10 cellular contexts compared by ENCODE assay signal in the genomic region with DNA sequence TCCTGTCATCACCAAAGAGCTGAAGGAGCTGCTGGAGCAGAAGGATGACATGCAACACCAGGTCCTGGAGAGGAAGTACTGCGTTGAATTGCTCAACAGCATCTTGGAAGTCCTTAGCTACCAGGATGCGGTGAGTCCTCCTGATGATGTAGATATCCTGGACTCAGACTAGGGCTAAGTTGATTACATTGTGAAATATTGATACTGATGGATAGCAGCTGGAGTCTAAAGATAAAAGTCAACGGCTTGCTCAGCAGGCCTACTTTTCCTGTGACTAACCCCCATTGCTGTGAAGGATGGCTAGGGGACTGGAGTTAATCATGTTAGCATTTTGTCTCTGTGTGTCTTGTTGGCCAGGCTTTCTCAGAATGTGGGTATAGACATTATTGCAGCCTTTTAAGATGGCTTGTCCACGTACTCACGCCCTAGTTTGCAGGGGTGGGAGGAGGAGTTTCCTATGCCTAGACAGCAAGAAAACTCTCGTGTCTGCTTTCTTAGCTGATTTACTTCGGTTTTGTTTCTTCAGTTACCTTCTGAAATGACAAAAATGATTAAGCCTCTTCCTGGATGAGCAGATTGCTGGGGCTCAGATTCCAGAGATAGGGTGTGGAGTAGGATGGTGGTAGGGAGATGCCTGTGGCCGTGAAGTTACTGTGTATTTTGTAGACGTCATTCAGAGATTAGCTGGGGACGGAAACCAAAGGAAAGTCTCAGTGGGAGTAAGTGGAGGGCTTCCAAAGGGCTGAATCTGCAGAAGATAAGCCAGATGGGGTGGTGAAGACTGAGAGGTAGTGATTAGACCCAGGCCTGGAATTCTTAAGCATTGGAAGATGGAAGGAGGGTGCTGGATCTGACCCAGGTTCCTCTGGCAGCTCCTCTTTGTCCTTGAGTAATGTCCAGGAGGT.
A peak's percentile ranks its signal among the peaks of the same experiment; 100 is the strongest.
DNase-seq lines count a peak whose midpoint lies in the region; ATAC-seq and TF ChIP-seq lines count a peak whose summit lies in the region.
"Had no signal": no experiment of that assay in that cellular context is flagged by ENCODE, and none has a peak within 500 bp of the region (broad histone marks: within the 10 kb centered on the region; RNA-seq: fewer than 3 reads in every experiment).

No MANE protein-coding gene starts in this region.

- H3K4me1 ChIP-seq in Caco-2 (peaks cover 34% of the 10 kb centered on the region), neutrophil (ENCODE audit: control insufficient read depth in 1 of 2, insufficient read depth in 1 of 2, low read depth in 1 of 2, low read length in 1 of 2) (peaks cover 33 to 43% of the 10 kb centered on the region in 2 experiments)

- H3K36me3 ChIP-seq in Caco-2 (ENCODE audit: control insufficient read depth, insufficient read depth, low read length), result no peaks in the 10 kb centered on the region
- H3K36me3 ChIP-seq in neutrophil, result peaks cover 37% of the 10 kb centered on the region

- H3K4me3 ChIP-seq in Caco-2 (ENCODE audit: low read depth, low read length), result no peak overlapping the region
- no peak overlapping the region for H3K4me3 ChIP-seq in neutrophil (ENCODE audit: low read depth in 1 of 2, low read length in 1 of 2)

- H3K9me3 ChIP-seq in Caco-2 (no peaks in the 10 kb centered on the region), neutrophil (no peaks in the 10 kb centered on the region)

- no peaks in the 10 kb centered on the region for H3K9me3 Mint-ChIP-seq in Caco-2 (ENCODE audit: unreplicated experiment)
- no peaks in the 10 kb centered on the region for H3K9me3 Mint-ChIP-seq in dendritic cell treated with granulocyte-macrophage colony-stimulating factor and Interleukin-4, amounts not matched to agents 40 ng/mL and 50 ng/mL, for 4 days
- H3K9me3 Mint-ChIP-seq: activated naive CD8-positive, alpha-beta T cell treated with anti-CD3 and anti-CD28 coated beads for 36 hours had no signal

- H3K27me3 ChIP-seq in Caco-2 (replicated peaks; ENCODE audit: control insufficient read depth, insufficient read depth, low read length), result no peaks in the 10 kb centered on the region
- no peaks in the 10 kb centered on the region for H3K27me3 ChIP-seq in neutrophil

- BruUV-seq in Caco-2 (replicated peaks; lab: Mats Ljungman, UMichigan), result no TSS peak

- H3K36me3 Mint-ChIP-seq in Caco-2 (ENCODE audit: insufficient read depth, unreplicated experiment), result no peaks in the 10 kb centered on the region
- H3K36me3 Mint-ChIP-seq in dendritic cell treated with granulocyte-macrophage colony-stimulating factor and Interleukin-4, amounts not matched to agents 40 ng/mL and 50 ng/mL, for 4 days (ENCODE audit: low read depth), result peaks cover 90% of the 10 kb centered on the region

- DNase-seq in Caco-2 (no peak), OCI-M1 (lab: John Stamatoyannopoulos, UW) (peak; percentile 94), HT-29 (ENCODE audit: low spot score) (no peak), GDM1 (lab: John Stamatoyannopoulos, UW) (no peak)
- no peak for DNase-seq in stimulated activated CD4-positive, alpha-beta T cell treated with anti-CD3 and anti-CD28 coated beads, Interleukin-4, amount 100 ng/mL, for 4 hours
- DNase-seq: activated naive CD8-positive, alpha-beta T cell treated with anti-CD3 and anti-CD28 coated beads for 36 hours; RPMI8226 had no signal

- H3K4me3 Mint-ChIP-seq in Caco-2 (ENCODE audit: unreplicated experiment), result no peak overlapping the region
- H3K4me3 Mint-ChIP-seq in dendritic cell treated with granulocyte-macrophage colony-stimulating factor and Interleukin-4, amounts not matched to agents 40 ng/mL and 50 ng/mL, for 4 days, result no peak overlapping the region
- H3K4me3 Mint-ChIP-seq: activated naive CD8-positive, alpha-beta T cell treated with anti-CD3 and anti-CD28 coated beads for 36 hours had no signal

- CTCF ChIA-PET in Caco-2 (lab: Charles Lee), result no interaction called here

- POLR2A ChIA-PET in Caco-2 (lab: Charles Lee), result no interaction called here

- TF ChIP-seq CTCF in Caco-2 (IDR thresholded peaks at IDR 0.05; ENCODE audit: insufficient read depth in 1 of 2, low read depth in 1 of 2, low read length in 1 of 2, severe bottlenecking in 1 of 2, unreplicated experiment in 1 of 2), result no peak
- TF ChIP-seq CTCF in neutrophil (IDR thresholded peaks at IDR 0.05), result no peak

- peak overlapping the region; percentile 43 for H3K27ac Mint-ChIP-seq in Caco-2 (ENCODE audit: unreplicated experiment)
- peak overlapping the region; percentile 50 for H3K27ac Mint-ChIP-seq in dendritic cell treated with granulocyte-macrophage colony-stimulating factor and Interleukin-4, amounts not matched to agents 40 ng/mL and 50 ng/mL, for 4 days
- H3K27ac Mint-ChIP-seq: activated naive CD8-positive, alpha-beta T cell treated with anti-CD3 and anti-CD28 coated beads for 36 hours had no signal

- intact Hi-C loops in Caco-2 (cut with micrococcal nuclease; ENCODE audit: unreplicated experiment), result no loop called here
- intact Hi-C loops in dendritic cell treated with granulocyte-macrophage colony-stimulating factor and Interleukin-4, amounts not matched to agents 40 ng/mL and 50 ng/mL, for 4 days (cut with micrococcal nuclease), result no loop called here

- peak overlapping the region; percentile 56 for H3K27ac ChIP-seq in neutrophil

- no peak for ATAC-seq in GM19324 (IDR thresholded peaks at IDR 0.05; ENCODE audit: low FRiP score, unreplicated experiment)

- H3K27me3 Mint-ChIP-seq in Caco-2 (ENCODE audit: insufficient read depth, unreplicated experiment), result no peaks in the 10 kb centered on the region
- H3K27me3 Mint-ChIP-seq in dendritic cell treated with granulocyte-macrophage colony-stimulating factor and Interleukin-4, amounts not matched to agents 40 ng/mL and 50 ng/mL, for 4 days, result no peaks in the 10 kb centered on the region
- H3K27me3 Mint-ChIP-seq: activated naive CD8-positive, alpha-beta T cell treated with anti-CD3 and anti-CD28 coated beads for 36 hours had no signal

- peaks cover 43% of the 10 kb centered on the region for H3K4me1 Mint-ChIP-seq in Caco-2 (ENCODE audit: low read depth, unreplicated experiment)
- peaks cover 27% of the 10 kb centered on the region for H3K4me1 Mint-ChIP-seq in dendritic cell treated with granulocyte-macrophage colony-stimulating factor and Interleukin-4, amounts not matched to agents 40 ng/mL and 50 ng/mL, for 4 days (ENCODE audit: low read depth)
